In the genomic region with DNA sequence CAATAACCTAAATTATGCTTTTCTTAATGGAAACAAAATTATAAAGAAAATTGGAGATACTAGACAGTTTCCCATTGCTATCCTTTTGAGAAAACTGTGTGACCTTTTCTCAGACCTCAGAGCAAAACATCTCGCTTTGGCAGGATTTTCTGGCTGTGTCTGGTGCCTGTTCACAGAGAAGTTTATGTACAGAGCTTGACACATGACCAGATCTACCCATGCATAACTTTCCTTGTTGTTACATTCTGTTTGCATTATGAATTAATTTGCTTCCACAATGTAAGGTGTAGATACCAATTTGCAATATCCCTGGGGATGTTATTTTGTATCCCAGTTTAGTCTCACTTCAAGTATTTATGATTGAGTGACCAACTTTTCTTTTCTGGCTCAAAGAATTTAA, we compare ENCODE assay signal across 18 cellular contexts.
DNase-seq lines count a peak whose midpoint lies in the region; ATAC-seq, FAIRE-seq and TF ChIP-seq lines count a peak whose summit lies in the region.
"Had no signal": no experiment of that assay in that cellular context is flagged by ENCODE, and none has a peak within 500 bp of the region (broad histone marks: within the 10 kb centered on the region; RNA-seq: fewer than 3 reads in every experiment).

No MANE protein-coding gene starts in this region.

- H4K8ac ChIP-seq in IMR-90 (ENCODE audit: low read depth in 2 of 2, low read length in 2 of 2) = no peak overlapping the region

- H3K4me3 Mint-ChIP-seq in nephron = no peak overlapping the region
- H3K4me3 Mint-ChIP-seq: CD4-positive, alpha-beta T cell; GM23338; IgD-negative memory B cell had no signal

- no peak overlapping the region for H3K23ac ChIP-seq in IMR-90 (ENCODE audit: low read depth, low read length)

- TF ChIP-seq RAD21 in IMR-90 (IDR thresholded peaks at IDR 0.05; ENCODE audit: low read length) = no peak

- H3K4me2 ChIP-seq in IMR-90 (ENCODE audit: low read depth, low read length) = peak overlapping the region; percentile 31; the same call in 1 of the 2 replicates
- H3K4me2 ChIP-seq: A549, GM23338 had no signal

- H2AFZ ChIP-seq in IMR-90 (replicated peaks; ENCODE audit: low read length, poor library complexity) = no peak overlapping the region

- H2BK15ac ChIP-seq in IMR-90 (ENCODE audit: low read depth, low read length) = no peak overlapping the region

- peak; percentile 40; the same call in 1 of the 2 replicates for ATAC-seq in IMR-90 (ENCODE audit: low read depth)
- ATAC-seq: A549, GM23338 had no signal

- no peaks in the 10 kb centered on the region; the same call in 1 of the 2 replicates for H3K27me3 ChIP-seq in IMR-90 (ENCODE audit: control insufficient read depth, insufficient read depth, low read length)

- intact Hi-C loops in IMR-90 (cut with micrococcal nuclease) = no loop called here

- H3K36me3 ChIP-seq in IMR-90 (ENCODE audit: control insufficient read depth, insufficient read depth, low read length) = no peaks in the 10 kb centered on the region

- no peaks in the 10 kb centered on the region for H3K9me1 ChIP-seq in IMR-90 (ENCODE audit: insufficient read depth, low read length)

- H3K27ac Mint-ChIP-seq in nephron = peak overlapping the region in 2 of 3 experiments; percentile 36 to 65
- H3K27ac Mint-ChIP-seq: CD4-positive, alpha-beta T cell; GM23338; IgD-negative memory B cell had no signal

- no peak for TF ChIP-seq POLR2A in IMR-90 (IDR thresholded peaks at IDR 0.05; ENCODE audit: low read depth, low read length)

- WGBS in IMR-90 (ENCODE audit: extremely low coverage in 2 of 2, insufficient read length in 1 of 2), 2 experiments = no CpG with 5 or more reads among the region's 1 CpG

- H3K27me3 Mint-ChIP-seq in nephron (ENCODE audit: low read depth) = peaks cover 6% of the 10 kb centered on the region
- H3K27me3 Mint-ChIP-seq: CD4-positive, alpha-beta T cell; IgD-negative memory B cell had no signal

- H2BK120ac ChIP-seq in IMR-90 (ENCODE audit: low read depth, low read length) = no peak overlapping the region

- no peak overlapping the region for H3K14ac ChIP-seq in IMR-90 (replicated peaks; ENCODE audit: low read depth, low read length)

- DNase-seq in IMR-90 (no peak), fibroblast of villous mesenchyme (ENCODE audit: low read depth) (peak; percentile 54), GM19239 (ENCODE audit: insufficient read length, low spot score) (no peak), 8988T (no peak)
- no peak for DNase-seq in activated CD4-positive, alpha-beta T cell treated with anti-CD3 and anti-CD28 coated beads, Interleukin-2, amount 50 U/mL, for 48 hours
- DNase-seq: AML-193; CD4-positive, alpha-beta T cell; HCEC 1CT; KBM-7 had no signal

- H3K27ac ChIP-seq in IMR-90 (ENCODE audit: insufficient read depth, low read length) = no peak overlapping the region
- H3K27ac ChIP-seq: A549, C4-2B, HL-60 had no signal

- no peak overlapping the region for H3K56ac ChIP-seq in IMR-90 (ENCODE audit: extremely low read depth, insufficient read depth, low read length)

- no peaks in the 10 kb centered on the region for H4K20me1 ChIP-seq in IMR-90 (ENCODE audit: insufficient read depth, low read length)

- dilution Hi-C loops in IMR-90 (cut with HindIII; ENCODE audit: low sequenced_read_pairs, unreplicated experiment) = no loop called here

- FAIRE-seq in GM19239 (lab: Jason Lieb, UNC) = no peak
- FAIRE-seq: A549, G401.6, GM12891, H54 had no signal

- in situ Hi-C loops in IMR-90 (cut with MboI; ENCODE audit: low sequenced_read_pairs) = no loop called here

- H3K79me1 ChIP-seq in IMR-90 (ENCODE audit: low read depth in 1 of 2, low read length in 2 of 2) = no peaks in the 10 kb centered on the region

- BruUV-seq in IMR-90 (replicated peaks; lab: Mats Ljungman, UMichigan) = no TSS peak

- H2AK9ac ChIP-seq in IMR-90 (replicated peaks; ENCODE audit: low read depth, low read length, poor library complexity) = no peak overlapping the region

- TF ChIP-seq CTCF in IMR-90 (conservative IDR thresholded peaks at IDR 0.05; ENCODE audit: low read depth, low read length) (no peak), fibroblast of villous mesenchyme (IDR thresholded peaks at IDR 0.05; ENCODE audit: insufficient read depth, low read depth, low read length) (no peak), nephron (IDR thresholded peaks at IDR 0.05; ENCODE audit: unreplicated experiment in 3 of 3) (no peak)

- no peak overlapping the region for H2AK5ac ChIP-seq in IMR-90 (ENCODE audit: low read depth, low read length)

- H4K5ac ChIP-seq in IMR-90 (ENCODE audit: low read depth, low read length) = no peak overlapping the region

- no peak overlapping the region for H2BK20ac ChIP-seq in IMR-90 (ENCODE audit: low read depth, low read length)

- no peak overlapping the region for H2BK5ac ChIP-seq in IMR-90 (ENCODE audit: low read depth, low read length, poor library complexity, severe bottlenecking)

- H3K18ac ChIP-seq in IMR-90 (ENCODE audit: low read depth, low read length) = no peak overlapping the region

- H3K36me3 Mint-ChIP-seq in nephron (ENCODE audit: low read depth) = no peaks in the 10 kb centered on the region
- H3K36me3 Mint-ChIP-seq: IgD-negative memory B cell had no signal

- H3K4me3 ChIP-seq in IMR-90 (ENCODE audit: insufficient read depth, low read depth, low read length) (no peak overlapping the region), fibroblast of villous mesenchyme (ENCODE audit: low read depth, low read length) (no peak overlapping the region)
- H3K4me3 ChIP-seq: A549, GM23338 had no signal

- CTCF ChIA-PET in IMR-90 (lab: Yijun Ruan, JAX) = interaction anchor here (0.5 kb wide), 1 partner anchor 15 kb away, joined by 4 read pairs; no protein-coding TSS in a partner anchor

- H4K91ac ChIP-seq in IMR-90 (ENCODE audit: insufficient read depth, low read depth, low read length) = no peak overlapping the region

- POLR2A ChIA-PET in IMR-90 (lab: Charles Lee; ENCODE audit: unreplicated experiment) = no interaction called here

- H3K4me1 Mint-ChIP-seq in nephron = peaks cover 12% of the 10 kb centered on the region
- H3K4me1 Mint-ChIP-seq: IgD-negative memory B cell had no signal

- no peak overlapping the region for H3K9ac ChIP-seq in IMR-90 (ENCODE audit: low read depth, low read length)

- H3K4ac ChIP-seq in IMR-90 (ENCODE audit: low read depth, low read length) = no peak overlapping the region

- peaks cover 2% of the 10 kb centered on the region for H3K9me3 Mint-ChIP-seq in nephron
- H3K9me3 Mint-ChIP-seq: GM23338 had no signal

- no peaks in the 10 kb centered on the region for H3K4me1 ChIP-seq in IMR-90 (ENCODE audit: control insufficient read depth, insufficient read depth, low read length)
- H3K4me1 ChIP-seq: A549 had no signal

- H3K9me3 ChIP-seq in IMR-90 (ENCODE audit: control insufficient read depth, insufficient read depth, low read length) = no peaks in the 10 kb centered on the region
- H3K9me3 ChIP-seq: A549 had no signal

TF ChIP-seq in IMR-90, 13 proteins besides CTCF, POLR2A, EP300 and RAD21:
- TF ChIP-seq SMC3 (IDR thresholded peaks at IDR 0.05; ENCODE audit: low read depth, low read length) (no peak), CEBPB (IDR thresholded peaks at IDR 0.05; ENCODE audit: low read depth, low read length) (no peak), RCOR1 (IDR thresholded peaks at IDR 0.05; ENCODE audit: insufficient replicate concordance, low read length) (no peak), FOS (IDR thresholded peaks at IDR 0.05; ENCODE audit: low read depth, low read length) (no peak)
- TF ChIP-seq, protein P1, sequence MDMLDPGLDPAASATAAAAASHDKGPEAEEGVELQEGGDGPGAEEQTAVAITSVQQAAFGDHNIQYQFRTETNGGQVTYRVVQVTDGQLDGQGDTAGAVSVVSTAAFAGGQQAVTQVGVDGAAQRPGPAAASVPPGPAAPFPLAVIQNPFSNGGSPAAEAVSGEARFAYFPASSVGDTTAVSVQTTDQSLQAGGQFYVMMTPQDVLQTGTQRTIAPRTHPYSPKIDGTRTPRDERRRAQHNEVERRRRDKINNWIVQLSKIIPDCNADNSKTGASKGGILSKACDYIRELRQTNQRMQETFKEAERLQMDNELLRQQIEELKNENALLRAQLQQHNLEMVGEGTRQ (IDR thresholded peaks at IDR 0.05; ENCODE audit: low read depth, low read length) = 0 out of 2 replicates have a peak, but pooled peaks have one; percentile 14
- TF ChIP-seq, protein P2, sequence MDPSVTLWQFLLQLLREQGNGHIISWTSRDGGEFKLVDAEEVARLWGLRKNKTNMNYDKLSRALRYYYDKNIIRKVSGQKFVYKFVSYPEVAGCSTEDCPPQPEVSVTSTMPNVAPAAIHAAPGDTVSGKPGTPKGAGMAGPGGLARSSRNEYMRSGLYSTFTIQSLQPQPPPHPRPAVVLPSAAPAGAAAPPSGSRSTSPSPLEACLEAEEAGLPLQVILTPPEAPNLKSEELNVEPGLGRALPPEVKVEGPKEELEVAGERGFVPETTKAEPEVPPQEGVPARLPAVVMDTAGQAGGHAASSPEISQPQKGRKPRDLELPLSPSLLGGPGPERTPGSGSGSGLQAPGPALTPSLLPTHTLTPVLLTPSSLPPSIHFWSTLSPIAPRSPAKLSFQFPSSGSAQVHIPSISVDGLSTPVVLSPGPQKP (IDR thresholded peaks at IDR 0.05; ENCODE audit: borderline replicate concordance, low read depth, low read length) = no peak
